12 cellular contexts compared by ENCODE assay signal in genomic region chr1:21702780-21703179, GRCh38.
"Had no signal": no experiment of that assay in that cellular context is flagged by ENCODE, and none has a peak within 500 bp of the region (broad histone marks: within the 10 kb centered on the region; RNA-seq: fewer than 3 reads in every experiment).

No MANE protein-coding gene starts in this region.

- DNase-seq: activated CD4-positive, alpha-beta T cell treated with anti-CD3 and anti-CD28 coated beads, Interleukin-2, amount 50 U/mL, for 4 hours; activated gamma-delta T cell treated with Interleukin-2 at 50 U/mL for 16 hours; activated naive CD8-positive, alpha-beta T cell treated with anti-CD3 and anti-CD28 coated beads for 36 hours; activated T-cell treated with anti-CD3 and anti-CD28 coated beads, Interleukin-2, amount 50 U/mL, for 4 hours; cortex of kidney; effector memory CD8-positive, alpha-beta T cell; stimulated activated CD4-positive, alpha-beta T cell treated with anti-CD3 and anti-CD28 coated beads, Interleukin-1b, Interleukin-23, amount 100 ng/mL, for 48 hours; substantia nigra had no signal

- H3K27ac ChIP-seq: ascending aorta, cardiac muscle cell, right atrium auricular region had no signal

- H3K9me3 Mint-ChIP-seq: activated naive CD8-positive, alpha-beta T cell treated with anti-CD3 and anti-CD28 coated beads for 36 hours; activated T-cell treated with anti-CD3 and anti-CD28 coated beads, Interleukin-2, amount 50 U/mL, for 4 hours; effector memory CD8-positive, alpha-beta T cell; stimulated activated memory B cell treated with anti-CD40 and anti-IgM and Interleukin-4, amounts not matched to agents 10 μg/mL and 1 μg/mL and 100 μg/mL, for 72 hours had no signal

- ATAC-seq: activated T-cell treated with anti-CD3 and anti-CD28 coated beads, Interleukin-2, amount 50 U/mL, for 4 hours; effector memory CD8-positive, alpha-beta T cell; stimulated activated memory B cell treated with anti-CD40 and anti-IgM and Interleukin-4, amounts not matched to agents 10 μg/mL and 1 μg/mL and 100 μg/mL, for 72 hours had no signal

- H3K9me3 ChIP-seq: ascending aorta, right atrium auricular region had no signal

- H3K27me3 Mint-ChIP-seq: activated naive CD8-positive, alpha-beta T cell treated with anti-CD3 and anti-CD28 coated beads for 36 hours; effector memory CD8-positive, alpha-beta T cell; stimulated activated memory B cell treated with anti-CD40 and anti-IgM and Interleukin-4, amounts not matched to agents 10 μg/mL and 1 μg/mL and 100 μg/mL, for 72 hours had no signal

- H3K27me3 ChIP-seq: ascending aorta, cardiac muscle cell, right atrium auricular region had no signal

- H3K4me3 Mint-ChIP-seq: activated naive CD8-positive, alpha-beta T cell treated with anti-CD3 and anti-CD28 coated beads for 36 hours; activated T-cell treated with anti-CD3 and anti-CD28 coated beads, Interleukin-2, amount 50 U/mL, for 4 hours; effector memory CD8-positive, alpha-beta T cell; stimulated activated memory B cell treated with anti-CD40 and anti-IgM and Interleukin-4, amounts not matched to agents 10 μg/mL and 1 μg/mL and 100 μg/mL, for 72 hours had no signal

- H3K4me3 ChIP-seq: ascending aorta, cardiac muscle cell, right atrium auricular region had no signal

- H3K4me1 ChIP-seq: ascending aorta had no signal

- H3K27ac Mint-ChIP-seq: activated naive CD8-positive, alpha-beta T cell treated with anti-CD3 and anti-CD28 coated beads for 36 hours; effector memory CD8-positive, alpha-beta T cell; stimulated activated memory B cell treated with anti-CD40 and anti-IgM and Interleukin-4, amounts not matched to agents 10 μg/mL and 1 μg/mL and 100 μg/mL, for 72 hours had no signal
